ENCODE assay signal across 8 cellular contexts in genomic region chr16:4253394-4254150, GRCh38. TPM values are rescaled to one million over a fixed set of nuclear protein-coding genes. Genes with fewer than 3 reads are reported as not detected.
DNase-seq lines count a peak whose midpoint lies in the region; ATAC-seq and TF ChIP-seq lines count a peak whose summit lies in the region.

No MANE protein-coding gene starts in this region.

- H3K4me3 Mint-ChIP-seq in activated naive CD8-positive, alpha-beta T cell treated with anti-CD3 and anti-CD28 coated beads, Interleukin-2, amount 10 ng/mL, durations not matched to agents 7 days and 5 days, result peak overlapping the region; percentile 99
- peak overlapping the region; percentile 93 for H3K4me3 Mint-ChIP-seq in glutamatergic neuron (ENCODE audit: unreplicated experiment)

- no peaks in the 10 kb centered on the region for H3K9me3 Mint-ChIP-seq in activated naive CD8-positive, alpha-beta T cell treated with anti-CD3 and anti-CD28 coated beads, Interleukin-2, amount 10 ng/mL, durations not matched to agents 7 days and 5 days
- peaks cover 3% of the 10 kb centered on the region for H3K9me3 Mint-ChIP-seq in glutamatergic neuron (ENCODE audit: unreplicated experiment)

- H3K36me3 ChIP-seq in ovary (no peaks in the 10 kb centered on the region), thyroid gland (no peaks in the 10 kb centered on the region)

- no peaks in the 10 kb centered on the region for H3K27me3 Mint-ChIP-seq in activated naive CD8-positive, alpha-beta T cell treated with anti-CD3 and anti-CD28 coated beads, Interleukin-2, amount 10 ng/mL, durations not matched to agents 7 days and 5 days
- H3K27me3 Mint-ChIP-seq in glutamatergic neuron (ENCODE audit: unreplicated experiment), result peaks cover 2% of the 10 kb centered on the region

- H3K27ac Mint-ChIP-seq in activated naive CD8-positive, alpha-beta T cell treated with anti-CD3 and anti-CD28 coated beads, Interleukin-2, amount 10 ng/mL, durations not matched to agents 7 days and 5 days, result peak overlapping the region; percentile 99
- peak overlapping the region; percentile 94 for H3K27ac Mint-ChIP-seq in glutamatergic neuron (ENCODE audit: unreplicated experiment)

- 0% methylated on average over 76 to 80 of the region's 80 CpGs for WGBS in ovary, 3 donors
- WGBS in thyroid gland, 2 donors, result 0 to 1% methylated on average over 30 to 40 of the region's 80 CpGs

- TF ChIP-seq CTCF in GM12864 (IDR thresholded peaks at IDR 0.05; ENCODE audit: low read depth, low read length, missing control alignments), result no peak
- no peak for TF ChIP-seq CTCF in glutamatergic neuron (IDR thresholded peaks at IDR 0.05; ENCODE audit: partially characterized antibody, unreplicated experiment)
- no peak for TF ChIP-seq CTCF in ovary (IDR thresholded peaks at IDR 0.05)
- TF ChIP-seq CTCF in thyroid gland (IDR thresholded peaks at IDR 0.05), result no peak

- intact Hi-C loops in ovary (cut with DNase I) (loop anchor here in 2 of 4 donors (5.0 kb wide), 3 partner anchors 51 to 271 kb away; no protein-coding TSS in a partner anchor), thyroid gland (cut with DNase I) (no loop called here)

- H3K4me1 ChIP-seq in ovary (ENCODE audit: insufficient read depth) (no peaks in the 10 kb centered on the region), thyroid gland (peaks cover 3 to 9% of the 10 kb centered on the region in 2 donors)

- H3K36me3 Mint-ChIP-seq in activated naive CD8-positive, alpha-beta T cell treated with anti-CD3 and anti-CD28 coated beads, Interleukin-2, amount 10 ng/mL, durations not matched to agents 7 days and 5 days, result peaks cover 2% of the 10 kb centered on the region
- H3K36me3 Mint-ChIP-seq in glutamatergic neuron (ENCODE audit: unreplicated experiment), result no peaks in the 10 kb centered on the region

- TF ChIP-seq POLR2A in ovary (IDR thresholded peaks at IDR 0.05) (peak; percentile 82), thyroid gland (IDR thresholded peaks at IDR 0.05) (peak; percentile 65 to 96)

- peak; percentile 94 for ATAC-seq in HG02678 (IDR thresholded peaks at IDR 0.05; ENCODE audit: unreplicated experiment)
- ATAC-seq in activated naive CD8-positive, alpha-beta T cell treated with anti-CD3 and anti-CD28 coated beads, Interleukin-2, amount 10 ng/mL, durations not matched to agents 7 days and 5 days (ENCODE audit: low read depth), result peak; percentile 98

- DNase-seq in GM12864 (ENCODE audit: low read depth) (peak; percentile 96), NCI-H1105 treated with DMSO at 0.1 percent for 48 hours (lab: John Stamatoyannopoulos, UW) (peak; percentile 93), SKM-1 treated with dmso at 0.1 percent for 144 hours (lab: John Stamatoyannopoulos, UW; ENCODE audit: unreplicated experiment) (peak; percentile 95), glutamatergic neuron (peak; percentile 99), ovary (peak; percentile 100), thyroid gland (peak; percentile 100)
- DNase-seq in activated naive CD8-positive, alpha-beta T cell treated with anti-CD3 and anti-CD28 coated beads, Interleukin-2, amount 10 ng/mL, durations not matched to agents 7 days and 5 days, result peak; percentile 98

- POLR2A ChIA-PET in activated naive CD8-positive, alpha-beta T cell treated with anti-CD3 and anti-CD28 coated beads, Interleukin-2, amount 10 ng/mL, durations not matched to agents 7 days and 5 days (lab: Charles Lee), result interaction anchor here (0.5 to 3.3 kb wide), 14 partner anchors 16 to 1119 kb away, joined by 3 to 36 read pairs (median 3); partner anchors contain the start of genes CREBBP, PAM16, TFAP4 and ZNF213

- H3K27me3 ChIP-seq in ovary, result no peaks in the 10 kb centered on the region
- no peaks in the 10 kb centered on the region for H3K27me3 ChIP-seq in thyroid gland

- TF ChIP-seq EP300 in ovary (IDR thresholded peaks at IDR 0.05), result peak; percentile 74

- H3K9me3 ChIP-seq in ovary (no peaks in the 10 kb centered on the region), thyroid gland (no peaks in the 10 kb centered on the region)

- H3K27ac ChIP-seq in ovary (peak overlapping the region; percentile 75 to 91), thyroid gland (peak overlapping the region; percentile 93 to 97 (median 95))

- peaks cover 4% of the 10 kb centered on the region for H3K4me1 Mint-ChIP-seq in activated naive CD8-positive, alpha-beta T cell treated with anti-CD3 and anti-CD28 coated beads, Interleukin-2, amount 10 ng/mL, durations not matched to agents 7 days and 5 days
- no peaks in the 10 kb centered on the region for H3K4me1 Mint-ChIP-seq in glutamatergic neuron (ENCODE audit: low read depth, unreplicated experiment)

- H3K4me3 ChIP-seq in GM12864 (ENCODE audit: low read depth, low read length) (peak overlapping the region; percentile 59), ovary (peak overlapping the region; percentile 69), thyroid gland (replicated peaks in 1 of 3) (peak overlapping the region in 2 of 3 donors; percentile 43 to 48)

RNA-seq across cellular contexts. Expression of gene SRL, which starts 11.7 kb away (rescaled TPM):
- not detected for total RNA-seq in activated naive CD8-positive, alpha-beta T cell treated with anti-CD3 and anti-CD28 coated beads, Interleukin-2, amount 10 ng/mL, durations not matched to agents 7 days and 5 days
- total RNA-seq in glutamatergic neuron (ENCODE audit: unreplicated experiment) (0.37 TPM), ovary (1 to 10 TPM in 3 of 7 donors, under 1 TPM in 4; under 0.01 to 2.1 (median 0.78) TPM), thyroid gland (1 to 10 TPM in 1 of 4 donors, under 1 TPM in 3; 0.67 to 1.1 (median 0.84) TPM)
- polyA plus RNA-seq in ovary, result 1 to 10 TPM; 1.1 to 7.5 TPM

RNA-seq across cellular contexts. Expression of gene TFAP4, which starts 19.3 kb away (rescaled TPM):
- total RNA-seq in activated naive CD8-positive, alpha-beta T cell treated with anti-CD3 and anti-CD28 coated beads, Interleukin-2, amount 10 ng/mL, durations not matched to agents 7 days and 5 days, result 10 to 100 TPM; 20.6 to 23.2 TPM
- 13.0 TPM for total RNA-seq in glutamatergic neuron (ENCODE audit: unreplicated experiment)
- 10 to 100 TPM in 5 of 7 donors, 1 to 10 TPM in 2; 3.7 to 23.7 (median 18.3) TPM for total RNA-seq in ovary
- 10 to 100 TPM in 1 of 2 donors, 1 to 10 TPM in 1; 2.1 to 14.0 TPM for polyA plus RNA-seq in ovary
- total RNA-seq in thyroid gland, result 1 to 10 TPM; 3.8 to 6.3 (median 5.4) TPM

Comparison
In these comparisons a context has a peak if more than half of its experiments do, and no peak if none do; other contexts are left out.
1. Peak in every context shown above with its lines: DNase-seq, ATAC-seq, H3K4me3 ChIP-seq and H3K27ac ChIP-seq.